In the genomic region with DNA sequence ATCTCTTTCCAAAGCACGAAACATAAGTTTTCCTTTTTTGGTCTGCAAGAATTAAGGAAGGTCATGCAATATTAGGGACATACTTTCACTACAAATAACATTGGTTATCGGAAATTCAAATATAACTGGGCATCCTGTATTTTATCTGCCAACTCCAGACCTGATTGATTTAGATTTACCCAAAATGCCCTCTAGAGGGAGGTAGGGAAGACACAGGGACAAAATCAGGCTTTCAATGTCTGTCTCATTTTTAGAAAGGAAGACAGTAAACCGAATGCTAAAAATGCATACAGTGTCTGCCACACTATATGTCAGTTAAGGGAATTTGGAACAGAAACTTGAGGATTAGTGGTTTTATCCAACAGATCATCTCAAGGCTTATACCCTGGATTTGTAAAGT, we compare ENCODE assay signal across 10 cellular contexts.
DNase-seq lines count a peak whose midpoint lies in the region; ATAC-seq and TF ChIP-seq lines count a peak whose summit lies in the region.
"Had no signal": no experiment of that assay in that cellular context is flagged by ENCODE, and none has a peak within 500 bp of the region (broad histone marks: within the 10 kb centered on the region; RNA-seq: fewer than 3 reads in every experiment).

No MANE protein-coding gene starts in this region.

- no peak overlapping the region for H3K4me3 Mint-ChIP-seq in MCF 10A (ENCODE audit: unreplicated experiment)
- H3K4me3 Mint-ChIP-seq in activated naive CD8-positive, alpha-beta T cell treated with anti-CD3 and anti-CD28 coated beads, Interleukin-2, amount 50 U/mL, for 24 hours = no peak overlapping the region

- no peak for TF ChIP-seq POLR2A in breast epithelium (IDR thresholded peaks at IDR 0.05)

- POLR2A ChIA-PET in MCF 10A (lab: Yijun Ruan, JAX) = no interaction called here

- H3K4me3 ChIP-seq in breast epithelium (no peak overlapping the region), epithelial cell of esophagus (ENCODE audit: low read length) (no peak overlapping the region), tibial artery (no peak overlapping the region)
- H3K4me3 ChIP-seq: SJSA1 had no signal

- H3K4me1 ChIP-seq in breast epithelium (no peaks in the 10 kb centered on the region), tibial artery (no peaks in the 10 kb centered on the region)
- H3K4me1 ChIP-seq: SJSA1 had no signal

- DNase-seq in MCF 10A (ENCODE audit: unreplicated experiment) (peak; percentile 53), breast epithelium (ENCODE audit: low spot score in 2 of 2) (no peak), NCI-H69 (lab: John Stamatoyannopoulos, UW) (peak; percentile 45), epithelial cell of esophagus (ENCODE audit: low read depth) (peak; percentile 48), tibial artery (no peak)
- DNase-seq in activated naive CD8-positive, alpha-beta T cell treated with anti-CD3 and anti-CD28 coated beads, Interleukin-2, amount 50 U/mL, for 24 hours = no peak
- no peak for DNase-seq in activated CD4-positive, alpha-beta T cell treated with anti-CD3 and anti-CD28 coated beads for 1 hour
- DNase-seq: occipital lobe had no signal

- H3K27me3 Mint-ChIP-seq in MCF 10A (ENCODE audit: insufficient read depth, unreplicated experiment) = no peaks in the 10 kb centered on the region
- no peaks in the 10 kb centered on the region for H3K27me3 Mint-ChIP-seq in activated naive CD8-positive, alpha-beta T cell treated with anti-CD3 and anti-CD28 coated beads, Interleukin-2, amount 50 U/mL, for 24 hours

- no peaks in the 10 kb centered on the region for H3K9me3 ChIP-seq in breast epithelium
- H3K9me3 ChIP-seq in tibial artery = no peaks in the 10 kb centered on the region

- TF ChIP-seq CTCF in MCF 10A (IDR thresholded peaks at IDR 0.05; ENCODE audit: unreplicated experiment) (peak; percentile 50), breast epithelium (IDR thresholded peaks at IDR 0.05) (peak in 1 of 3 donors; percentile 16), epithelial cell of esophagus (IDR thresholded peaks at IDR 0.05; ENCODE audit: insufficient read depth, low read depth, low read length, missing control alignments) (peak; percentile 68), tibial artery (IDR thresholded peaks at IDR 0.05) (peak; percentile 34 to 40)

- no peaks in the 10 kb centered on the region for H3K4me1 Mint-ChIP-seq in MCF 10A (ENCODE audit: insufficient read depth, unreplicated experiment)
- H3K4me1 Mint-ChIP-seq in activated naive CD8-positive, alpha-beta T cell treated with anti-CD3 and anti-CD28 coated beads, Interleukin-2, amount 50 U/mL, for 24 hours = no peaks in the 10 kb centered on the region

- no peak for ATAC-seq in activated naive CD8-positive, alpha-beta T cell treated with anti-CD3 and anti-CD28 coated beads, Interleukin-2, amount 50 U/mL, for 24 hours
- no peak for ATAC-seq in HG02885 (IDR thresholded peaks at IDR 0.05; ENCODE audit: poor library complexity, unreplicated experiment)

- H3K36me3 Mint-ChIP-seq in MCF 10A (ENCODE audit: insufficient read depth, unreplicated experiment) = no peaks in the 10 kb centered on the region
- H3K36me3 Mint-ChIP-seq in activated naive CD8-positive, alpha-beta T cell treated with anti-CD3 and anti-CD28 coated beads, Interleukin-2, amount 50 U/mL, for 24 hours (ENCODE audit: low read depth) = no peaks in the 10 kb centered on the region

- intact Hi-C loops in MCF 10A (cut with micrococcal nuclease) = loop anchor here (1.0 kb wide), 1 partner anchor 159 kb away; no protein-coding TSS in a partner anchor
- intact Hi-C loops in breast epithelium (cut with DNase I; ENCODE audit: low total_unique reads) = no loop called here
- intact Hi-C loops in tibial artery (cut with DNase I; ENCODE audit: low total_unique reads) = no loop called here

- H3K27me3 ChIP-seq in breast epithelium (no peaks in the 10 kb centered on the region), tibial artery (no peaks in the 10 kb centered on the region)
- H3K27me3 ChIP-seq: SJSA1 had no signal

- no peak overlapping the region for H3K27ac Mint-ChIP-seq in MCF 10A (ENCODE audit: low read depth, unreplicated experiment)
- no peak overlapping the region for H3K27ac Mint-ChIP-seq in activated naive CD8-positive, alpha-beta T cell treated with anti-CD3 and anti-CD28 coated beads, Interleukin-2, amount 50 U/mL, for 24 hours

- CTCF ChIA-PET in MCF 10A (lab: Yijun Ruan, JAX) = interaction anchor here (0.6 to 1.6 kb wide), 9 partner anchors 9 to 867 kb away, joined by 3 to 8 read pairs (median 3); no protein-coding TSS in a partner anchor

- no peak overlapping the region for H3K27ac ChIP-seq in breast epithelium
- no peak overlapping the region for H3K27ac ChIP-seq in tibial artery
- H3K27ac ChIP-seq: SJSA1 had no signal

- BruUV-seq in MCF 10A (replicated peaks; lab: Mats Ljungman, UMichigan) = no TSS peak

- H3K36me3 ChIP-seq in breast epithelium = no peaks in the 10 kb centered on the region
- H3K36me3 ChIP-seq in tibial artery = no peaks in the 10 kb centered on the region
- H3K36me3 ChIP-seq: SJSA1 had no signal

- no peaks in the 10 kb centered on the region for H3K9me3 Mint-ChIP-seq in MCF 10A (ENCODE audit: unreplicated experiment)
- peaks cover 5% of the 10 kb centered on the region for H3K9me3 Mint-ChIP-seq in activated naive CD8-positive, alpha-beta T cell treated with anti-CD3 and anti-CD28 coated beads, Interleukin-2, amount 50 U/mL, for 24 hours

Comparison
In these comparisons a context has a peak if more than half of its experiments do, and no peak if none do; other contexts are left out.
1. DNase-seq: peak in MCF 10A (single experiment), NCI-H69 (single experiment) and epithelial cell of esophagus (single experiment); none in breast epithelium (0 of 2), tibial artery (0 of 2), activated naive CD8-positive, alpha-beta T cell treated with anti-CD3 and anti-CD28 coated beads, Interleukin-2, amount 50 U/mL, for 24 hours (single experiment) and activated CD4-positive, alpha-beta T cell treated with anti-CD3 and anti-CD28 coated beads for 1 hour (single experiment).